9 cellular contexts compared by ENCODE assay signal in the genomic region with DNA sequence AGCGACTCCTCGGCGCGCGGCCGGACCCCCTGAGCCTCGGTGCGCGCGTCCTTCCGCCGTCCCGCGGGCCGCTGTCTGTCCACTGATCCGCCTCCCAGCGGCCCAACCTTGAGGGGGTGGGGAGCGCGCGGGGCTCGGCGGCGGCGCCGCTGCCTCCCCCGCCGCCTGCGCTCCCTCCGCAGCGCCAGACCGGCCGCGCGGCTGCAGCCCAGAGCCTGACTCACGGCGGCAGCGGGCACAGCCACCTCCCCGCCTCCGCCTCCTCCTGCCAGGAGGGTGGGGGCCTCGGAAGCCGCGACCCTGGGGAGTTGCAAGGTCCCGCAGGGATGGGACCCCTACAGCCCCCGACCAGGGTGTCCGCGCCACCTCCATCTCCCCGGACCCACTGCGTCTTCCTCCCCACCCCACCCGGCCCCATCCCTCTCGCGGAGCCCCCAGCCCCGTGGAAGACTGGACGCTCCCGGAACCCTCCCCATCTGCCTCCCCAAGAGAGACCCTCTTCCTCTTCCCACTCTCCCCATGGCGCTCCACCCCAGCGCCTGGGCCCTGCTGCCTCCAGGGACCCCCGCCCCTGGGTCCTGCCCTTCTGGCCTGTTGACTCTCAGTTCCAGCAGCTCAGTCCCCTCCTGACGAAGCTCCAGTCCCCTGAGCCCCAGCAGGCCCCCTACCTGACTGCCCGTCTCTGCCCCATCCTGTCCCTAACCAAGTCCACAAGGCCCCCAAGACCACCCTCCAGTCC. TPM values are rescaled to one million over a fixed set of nuclear protein-coding genes. Genes with fewer than 3 reads are reported as not detected.
DNase-seq lines count a peak whose midpoint lies in the region; ATAC-seq, FAIRE-seq and TF ChIP-seq lines count a peak whose summit lies in the region.
"Had no signal": no experiment of that assay in that cellular context is flagged by ENCODE, and none has a peak within 500 bp of the region (broad histone marks: within the 10 kb centered on the region; RNA-seq: fewer than 3 reads in every experiment).

No MANE protein-coding gene starts in this region.

- TF ChIP-seq RAD21 in A549 (conservative IDR thresholded peaks at IDR 0.05 in 1 of 2, IDR thresholded peaks at IDR 0.05 in 1 of 2) = no peak

- H3K18ac ChIP-seq in mesenchymal stem cell (ENCODE audit: low read depth in 1 of 2, low read length in 2 of 2) = peak overlapping the region; percentile 28 to 31

- POLR2A ChIA-PET in A549 (lab: Yijun Ruan, JAX) = interaction anchor here (1.5 to 3.2 kb wide), 2 partner anchors 23 to 55 kb away, joined by 5 to 11 read pairs; no protein-coding TSS in a partner anchor

- H4K91ac ChIP-seq in mesenchymal stem cell (ENCODE audit: low read length) = no peak overlapping the region

- 39% methylated on average over 7 of the region's 59 CpGs for WGBS in A549 (ENCODE audit: missing lambda C conversion rate)
- WGBS in mesenchymal stem cell = 9% methylated on average over 49 of the region's 59 CpGs

- H3K27ac ChIP-seq in A549 (peak overlapping the region; percentile 44 to 80; a peak in 4 of 6 replicates), mesenchymal stem cell (ENCODE audit: low read length, poor library complexity, severe bottlenecking) (no peak overlapping the region), uterus (no peak overlapping the region)

- peak overlapping the region; percentile 29 for H2BK15ac ChIP-seq in mesenchymal stem cell (ENCODE audit: low read depth, poor library complexity, severe bottlenecking)

- peak overlapping the region; percentile 70; the same call in 1 of the 2 replicates for H3K27ac Mint-ChIP-seq in HFFc6
- H3K27ac Mint-ChIP-seq in dendritic cell treated with granulocyte-macrophage colony-stimulating factor and Interleukin-4, amounts not matched to agents 40 ng/mL and 50 ng/mL, for 4 days = peak overlapping the region; percentile 2

- peak overlapping the region; percentile 80 for H3K4me2 ChIP-seq in A549
- H3K4me2 ChIP-seq in mesenchymal stem cell (ENCODE audit: low read length, poor library complexity, severe bottlenecking) = peak overlapping the region; percentile 64

- H3K4me1 Mint-ChIP-seq in HFFc6 (ENCODE audit: low read depth) = peaks cover 14% of the 10 kb centered on the region
- H3K4me1 Mint-ChIP-seq in dendritic cell treated with granulocyte-macrophage colony-stimulating factor and Interleukin-4, amounts not matched to agents 40 ng/mL and 50 ng/mL, for 4 days (ENCODE audit: low read depth) = peaks cover 63% of the 10 kb centered on the region

- intact Hi-C loops in dendritic cell treated with granulocyte-macrophage colony-stimulating factor and Interleukin-4, amounts not matched to agents 40 ng/mL and 50 ng/mL, for 4 days (cut with micrococcal nuclease) = no loop called here
- intact Hi-C loops in uterus (cut with DNase I; ENCODE audit: low total_unique reads) = no loop called here

- H3K4me3 Mint-ChIP-seq in HFFc6 = peak overlapping the region; percentile 66
- H3K4me3 Mint-ChIP-seq in dendritic cell treated with granulocyte-macrophage colony-stimulating factor and Interleukin-4, amounts not matched to agents 40 ng/mL and 50 ng/mL, for 4 days = peak overlapping the region; percentile 27

- H3K9ac ChIP-seq in mesenchymal stem cell (ENCODE audit: low read length) = peak overlapping the region; percentile 85

- peaks cover 6% of the 10 kb centered on the region for H3K36me3 Mint-ChIP-seq in HFFc6 (ENCODE audit: low read depth)
- peaks cover 37% of the 10 kb centered on the region for H3K36me3 Mint-ChIP-seq in dendritic cell treated with granulocyte-macrophage colony-stimulating factor and Interleukin-4, amounts not matched to agents 40 ng/mL and 50 ng/mL, for 4 days (ENCODE audit: low read depth)

- H3K4ac ChIP-seq in mesenchymal stem cell (ENCODE audit: low read depth in 1 of 2, low read length in 2 of 2) = no peak overlapping the region

- TF ChIP-seq EP300 in A549 (IDR thresholded peaks at IDR 0.05) = no peak

- CTCF ChIA-PET in A549 (lab: Yijun Ruan, JAX) = interaction anchor here (0.8 to 2.6 kb wide), 8 partner anchors 12 to 96 kb away, joined by 3 to 12 read pairs (median 4); no protein-coding TSS in a partner anchor

- no peak overlapping the region for H3K14ac ChIP-seq in mesenchymal stem cell (ENCODE audit: low read length in 2 of 2)

- peak; percentile 36 to 43; a peak in 5 of 6 replicates for ATAC-seq in A549
- no peak for ATAC-seq in GM18502 (IDR thresholded peaks at IDR 0.05; ENCODE audit: poor library complexity, unreplicated experiment)
- no peak for ATAC-seq in GM18520 (IDR thresholded peaks at IDR 0.05; ENCODE audit: unreplicated experiment)

- peaks cover 24% of the 10 kb centered on the region; the same call in 2 of the 3 replicates for H3K4me1 ChIP-seq in A549
- peaks cover 34% of the 10 kb centered on the region for H3K4me1 ChIP-seq in mesenchymal stem cell (ENCODE audit: control insufficient read depth, insufficient read depth, low read depth, low read length)
- peaks cover 0 to 10% of the 10 kb centered on the region in 2 donors for H3K4me1 ChIP-seq in uterus

- no peaks in the 10 kb centered on the region for H3K79me1 ChIP-seq in mesenchymal stem cell (replicated peaks; ENCODE audit: low read length, poor library complexity, severe bottlenecking)

- H2BK5ac ChIP-seq in mesenchymal stem cell (ENCODE audit: low read depth, low read length, poor library complexity, severe bottlenecking) = no peak overlapping the region

- H2AFZ ChIP-seq in mesenchymal stem cell (ENCODE audit: low read depth, low read length) = no peak overlapping the region

- FAIRE-seq in A549 (lab: Jason Lieb, UNC) = no peak

- H2BK120ac ChIP-seq in mesenchymal stem cell (ENCODE audit: low read depth, low read length) = peak overlapping the region; percentile 46

- H3K36me3 ChIP-seq in mesenchymal stem cell (ENCODE audit: control insufficient read depth in 1 of 2, insufficient read depth in 2 of 2, low read depth in 1 of 2, low read length in 2 of 2) (peaks cover 34 to 48% of the 10 kb centered on the region in 2 experiments), uterus (no peaks in the 10 kb centered on the region)

- H3K4me3 ChIP-seq in A549 = peak overlapping the region; percentile 34
- H3K4me3 ChIP-seq in mesenchymal stem cell (ENCODE audit: insufficient read depth in 1 of 2, low read depth in 1 of 2, low read length in 2 of 2) = peak overlapping the region in 1 of 2 experiments; percentile 76
- no peak overlapping the region for H3K4me3 ChIP-seq in uterus

- no peak overlapping the region for H4K8ac ChIP-seq in mesenchymal stem cell (ENCODE audit: low read length)

- H3K9me3 ChIP-seq in A549 = no peaks in the 10 kb centered on the region
- H3K9me3 ChIP-seq in mesenchymal stem cell (ENCODE audit: control insufficient read depth, low read length) = no peaks in the 10 kb centered on the region
- H3K9me3 ChIP-seq in uterus = no peaks in the 10 kb centered on the region

- no peak for DNase-seq in A549 (ENCODE audit: low read depth in 1 of 2, low spot score in 1 of 2)
- DNase-seq in HFFc6 = no peak
- DNase-seq in mesenchymal stem cell = peak; percentile 37
- DNase-seq in uterus = no peak
- DNase-seq in activated CD4-positive, alpha-beta T cell treated with anti-CD3 and anti-CD28 coated beads for 4 hours = no peak

- H3K23ac ChIP-seq in mesenchymal stem cell (ENCODE audit: low read length in 2 of 2) = no peak overlapping the region

- H3K27me3 Mint-ChIP-seq in HFFc6 (ENCODE audit: insufficient read depth) = peaks cover 16% of the 10 kb centered on the region
- peaks cover 63% of the 10 kb centered on the region for H3K27me3 Mint-ChIP-seq in dendritic cell treated with granulocyte-macrophage colony-stimulating factor and Interleukin-4, amounts not matched to agents 40 ng/mL and 50 ng/mL, for 4 days

- H2AK5ac ChIP-seq in mesenchymal stem cell (ENCODE audit: low read length, severe bottlenecking) = no peak overlapping the region

- no peak for TF ChIP-seq POLR2A in A549 (IDR thresholded peaks at IDR 0.05; ENCODE audit: low read length)
- TF ChIP-seq POLR2A in uterus (IDR thresholded peaks at IDR 0.05) = no peak

- TF ChIP-seq CTCF in A549 (IDR thresholded peaks at IDR 0.05) = no peak
- no peak for TF ChIP-seq CTCF in HFFc6 (IDR thresholded peaks at IDR 0.05)
- no peak for TF ChIP-seq CTCF in uterus (IDR thresholded peaks at IDR 0.05)

- H3K9me3 Mint-ChIP-seq in HFFc6 = peaks cover 5% of the 10 kb centered on the region
- H3K9me3 Mint-ChIP-seq in dendritic cell treated with granulocyte-macrophage colony-stimulating factor and Interleukin-4, amounts not matched to agents 40 ng/mL and 50 ng/mL, for 4 days = no peaks in the 10 kb centered on the region

- H3K27me3 ChIP-seq in mesenchymal stem cell (ENCODE audit: control insufficient read depth in 1 of 2, insufficient read depth in 1 of 2, low read length in 2 of 2) (peaks cover 0 to 12% of the 10 kb centered on the region in 2 experiments), uterus (peaks cover 0 to 3% of the 10 kb centered on the region in 2 donors)

- peak overlapping the region in 1 of 2 experiments; percentile 74 for H2BK12ac ChIP-seq in mesenchymal stem cell (ENCODE audit: low read length in 2 of 2)

RNA-seq across cellular contexts. Expression of gene IFITM10, which starts 1.2 kb away (rescaled TPM):
- polyA plus RNA-seq in A549 (2011; rRNA removed) = 0.26 and 0.28 TPM in 2 replicates
- 0.13 and 0.14 TPM in 2 replicates for polyA plus RNA-seq in A549 (2012; cell fraction: cytosol; rRNA removed)
- 0.79 and 1.6 TPM in 2 replicates for polyA plus RNA-seq in A549 (2012; cell fraction: nucleus; rRNA removed)
- polyA plus RNA-seq in A549 (2017; fragmentation: RNase III; extraction: RNeasy Plus Mini Kit Qiagen cat#74134 plus additional on column Dnase treatment) = 0.55 to 0.78 TPM (median 0.67 TPM) in 3 replicates
- 0.10 and 0.29 TPM in 2 replicates for polyA minus RNA-seq in A549 (2011; rRNA and poly(A)+ RNA removed)
- total RNA-seq in HFFc6 (2021; fragmentation: NEBNext Ultra II Directional; extraction: Animal tissue kit (Norgen Biotek cat#: 25700)) = under 1 TPM; 0.21 to 0.71 (median 0.45) TPM
- polyA plus RNA-seq in mesenchymal stem cell (2013, experiment 1 of 2) = 0.61 TPM
- polyA plus RNA-seq in mesenchymal stem cell (2013, experiment 2 of 2) = 0.53 TPM
- under 1 TPM in 1 of 4 donors, not detected in 3; 0.85 TPM for total RNA-seq in uterus

RNA-seq across cellular contexts. Expression of gene CTSD, which starts 14.5 kb away (rescaled TPM):
- polyA plus RNA-seq in A549 (2011; rRNA removed) (74.0 and 117 TPM in 2 replicates), A549 (2017; fragmentation: RNase III; extraction: RNeasy Plus Mini Kit Qiagen cat#74134 plus additional on column Dnase treatment) (259 to 326 TPM (median 310 TPM) in 3 replicates)
- polyA plus RNA-seq in A549 (2012; cell fraction: cytosol; rRNA removed) = 138 and 190 TPM in 2 replicates
- polyA plus RNA-seq in A549 (2012; cell fraction: nucleus; rRNA removed) = 412 and 531 TPM in 2 replicates
- 201 and 253 TPM in 2 replicates for polyA minus RNA-seq in A549 (2011; rRNA and poly(A)+ RNA removed)
- 100 to 1,000 TPM; 212 to 240 (median 229) TPM for total RNA-seq in HFFc6 (2021; fragmentation: NEBNext Ultra II Directional; extraction: Animal tissue kit (Norgen Biotek cat#: 25700))
- 431 TPM for polyA plus RNA-seq in mesenchymal stem cell (2013, experiment 1 of 2)
- 422 TPM for polyA plus RNA-seq in mesenchymal stem cell (2013, experiment 2 of 2)
- total RNA-seq in uterus = 100 to 1,000 TPM in 2 of 4 donors, 10 to 100 TPM in 2; 80.0 to 188 (median 126) TPM

RNA-seq across cellular contexts. Expression of gene KRTAP5-6, which starts 52.2 kb away (rescaled TPM):
- polyA plus RNA-seq in A549 (2011; rRNA removed) = not detected in 2 replicates
- polyA plus RNA-seq in A549 (2012; cell fraction: cytosol; rRNA removed) = not detected in 2 replicates
- polyA plus RNA-seq in A549 (2012; cell fraction: nucleus; rRNA removed) = not detected in 2 replicates
- not detected in 3 replicates for polyA plus RNA-seq in A549 (2017; fragmentation: RNase III; extraction: RNeasy Plus Mini Kit Qiagen cat#74134 plus additional on column Dnase treatment)
- polyA minus RNA-seq in A549 (2011; rRNA and poly(A)+ RNA removed) = not detected in 2 replicates
- not detected for total RNA-seq in HFFc6 (2021; fragmentation: NEBNext Ultra II Directional; extraction: Animal tissue kit (Norgen Biotek cat#: 25700))
- not detected for polyA plus RNA-seq in mesenchymal stem cell (2013, experiment 1 of 2)
- not detected for polyA plus RNA-seq in mesenchymal stem cell (2013, experiment 2 of 2)
- total RNA-seq in uterus = not detected
- total RNA-seq: mononuclear cell had no signal

Comparison
In these comparisons a context has a peak if more than half of its experiments do, and no peak if none do; other contexts are left out.
1. ATAC-seq: peak in A549 (2 of 2); none in GM18502 (single experiment) and GM18520 (single experiment).
2. H3K27ac ChIP-seq: peak in A549 (2 of 2); none in mesenchymal stem cell (single experiment) and uterus (0 of 2).